12 cellular contexts compared by ENCODE assay signal in genomic region chr17:73142763-73143395, GRCh38. TPM values are rescaled to one million over a fixed set of nuclear protein-coding genes. Genes with fewer than 3 reads are reported as not detected.
DNase-seq lines count a peak whose midpoint lies in the region; ATAC-seq lines count a peak whose summit lies in the region.
"Had no signal": no experiment of that assay in that cellular context is flagged by ENCODE, and none has a peak within 500 bp of the region (broad histone marks: within the 10 kb centered on the region; RNA-seq: fewer than 3 reads in every experiment).

No MANE protein-coding gene starts in this region.

- H3K9me3 Mint-ChIP-seq in CD4-positive, CD25-positive, alpha-beta regulatory T cell = peaks cover 0 to 22% (median 6%) of the 10 kb centered on the region in 7 donors

- no peaks in the 10 kb centered on the region for H3K36me3 Mint-ChIP-seq in CD4-positive, CD25-positive, alpha-beta regulatory T cell
- H3K36me3 Mint-ChIP-seq: memory B cell had no signal

- no peaks in the 10 kb centered on the region for H3K36me3 ChIP-seq in CD4-positive, CD25-positive, alpha-beta regulatory T cell (ENCODE audit: control insufficient read depth, insufficient read depth, low read length)
- H3K36me3 ChIP-seq: Peyer's patch, suprapubic skin had no signal

- in situ Hi-C loops in KBM-7 (cut with MboI; ENCODE audit: low pct_unique_long_range_greater_than_20kb, low sequenced_read_pairs) = no loop called here

- peaks cover 7% of the 10 kb centered on the region for H3K4me1 ChIP-seq in CD4-positive, CD25-positive, alpha-beta regulatory T cell (ENCODE audit: control insufficient read depth, insufficient read depth, low read length, poor library complexity, severe bottlenecking)
- H3K4me1 ChIP-seq in right cardiac atrium (ENCODE audit: control insufficient read depth, insufficient read depth, low read length) = no peaks in the 10 kb centered on the region
- H3K4me1 ChIP-seq: Peyer's patch, suprapubic skin had no signal

- H3K9me3 ChIP-seq in CD4-positive, CD25-positive, alpha-beta regulatory T cell (ENCODE audit: control insufficient read depth in 2 of 2, low read length in 2 of 2) = peaks cover 10 to 14% of the 10 kb centered on the region in 2 experiments
- no peaks in the 10 kb centered on the region for H3K9me3 ChIP-seq in right cardiac atrium (ENCODE audit: control insufficient read depth, low read length)
- H3K9me3 ChIP-seq: Peyer's patch, suprapubic skin had no signal

- ATAC-seq in CD4-positive, CD25-positive, alpha-beta regulatory T cell (ENCODE audit: low read depth in 2 of 2) = peak; percentile 34 to 35
- peak; percentile 59 to 74 for ATAC-seq in right cardiac atrium
- no peak for ATAC-seq in GM21526 (IDR thresholded peaks at IDR 0.05; ENCODE audit: low FRiP score, unreplicated experiment)
- no peak for ATAC-seq in HG03460 (IDR thresholded peaks at IDR 0.05; ENCODE audit: unreplicated experiment)
- ATAC-seq in HG02852 (IDR thresholded peaks at IDR 0.05; ENCODE audit: unreplicated experiment) = no peak

- H3K4me1 Mint-ChIP-seq in CD4-positive, CD25-positive, alpha-beta regulatory T cell = peaks cover 0 to 11% (median 10%) of the 10 kb centered on the region in 4 donors
- H3K4me1 Mint-ChIP-seq: memory B cell had no signal

- intact Hi-C loops in right cardiac atrium (cut with DNase I) = no loop called here

- H3K27ac Mint-ChIP-seq in CD4-positive, CD25-positive, alpha-beta regulatory T cell = peak overlapping the region in 2 of 3 donors; percentile 20 to 39
- H3K27ac Mint-ChIP-seq: memory B cell had no signal

- 61% methylated on average over 7 of the region's 7 CpGs for WGBS in right cardiac atrium

- H3K4me3 Mint-ChIP-seq in CD4-positive, CD25-positive, alpha-beta regulatory T cell = no peak overlapping the region
- H3K4me3 Mint-ChIP-seq: memory B cell had no signal

- no peak overlapping the region for H3K27ac ChIP-seq in CD4-positive, CD25-positive, alpha-beta regulatory T cell (ENCODE audit: insufficient read depth, low read length, poor library complexity, severe bottlenecking)
- no peak overlapping the region for H3K27ac ChIP-seq in right cardiac atrium (ENCODE audit: low read length)
- H3K27ac ChIP-seq: Peyer's patch, suprapubic skin had no signal

- no peak overlapping the region for H3K4me3 ChIP-seq in CD4-positive, CD25-positive, alpha-beta regulatory T cell (ENCODE audit: low read depth, low read length)
- H3K4me3 ChIP-seq in right cardiac atrium (ENCODE audit: low read length) = no peak overlapping the region
- H3K4me3 ChIP-seq: Peyer's patch, smooth muscle cell, suprapubic skin had no signal

- H3K27me3 Mint-ChIP-seq in CD4-positive, CD25-positive, alpha-beta regulatory T cell = peaks cover 25% of the 10 kb centered on the region

- H3K27me3 ChIP-seq in CD4-positive, CD25-positive, alpha-beta regulatory T cell (ENCODE audit: control insufficient read depth, insufficient read depth, low read length) = peaks cover 1% of the 10 kb centered on the region
- no peaks in the 10 kb centered on the region for H3K27me3 ChIP-seq in right cardiac atrium (ENCODE audit: control insufficient read depth, insufficient read depth)

- peak in 1 of 3 donors; percentile 39 for DNase-seq in CD4-positive, CD25-positive, alpha-beta regulatory T cell
- DNase-seq in KBM-7 (peak; percentile 88), UCSD-AML1 (lab: John Stamatoyannopoulos, UW; ENCODE audit: unreplicated experiment) (peak; percentile 40), right cardiac atrium (no peak), NCI-H510A treated with DMSO at 0.1 percent for 48 hours (lab: John Stamatoyannopoulos, UW) (no peak)
- DNase-seq: Peyer's patch had no signal

RNA-seq across cellular contexts. Expression of gene SSTR2, which starts 21.9 kb away (rescaled TPM):
- 0.05 TPM for total RNA-seq in CD4-positive, CD25-positive, alpha-beta regulatory T cell
- under 1 TPM in 1 of 4 donors, not detected in 3; 0.05 TPM for polyA plus RNA-seq in CD4-positive, CD25-positive, alpha-beta regulatory T cell
- under 1 TPM; 0.06 to 0.75 (median 0.30) TPM for total RNA-seq in right cardiac atrium
- 0.29 TPM for polyA plus RNA-seq in right cardiac atrium
- polyA plus RNA-seq: smooth muscle cell had no signal

RNA-seq across cellular contexts. Expression of gene COG1, which starts 50.0 kb away (rescaled TPM):
- total RNA-seq in CD4-positive, CD25-positive, alpha-beta regulatory T cell = 61.0 TPM
- 10 to 100 TPM; 18.9 to 31.7 (median 21.2) TPM for polyA plus RNA-seq in CD4-positive, CD25-positive, alpha-beta regulatory T cell
- total RNA-seq in right cardiac atrium = 10 to 100 TPM; 38.5 to 51.4 (median 43.2) TPM
- polyA plus RNA-seq in right cardiac atrium = 43.2 TPM

RNA-seq across cellular contexts. Expression of gene SLC39A11, which starts 50.4 kb away (rescaled TPM):
- total RNA-seq in CD4-positive, CD25-positive, alpha-beta regulatory T cell = 32.2 TPM
- 10 to 100 TPM in 3 of 4 donors, 1 to 10 TPM in 1; 9.3 to 17.0 (median 11.4) TPM for polyA plus RNA-seq in CD4-positive, CD25-positive, alpha-beta regulatory T cell
- 10 to 100 TPM in 1 of 4 donors, 1 to 10 TPM in 3; 9.8 to 12.6 (median 9.9) TPM for total RNA-seq in right cardiac atrium
- polyA plus RNA-seq in right cardiac atrium = 3.2 TPM

Comparison
In these comparisons a context has a peak if more than half of its experiments do, and no peak if none do; other contexts are left out.
1. ATAC-seq: peak in CD4-positive, CD25-positive, alpha-beta regulatory T cell (2 of 2) and right cardiac atrium (2 of 2); none in GM21526 (single experiment), HG03460 (single experiment) and HG02852 (single experiment).
2. DNase-seq: peak in KBM-7 (single experiment) and UCSD-AML1 (single experiment); none in right cardiac atrium (0 of 3) and NCI-H510A treated with DMSO at 0.1 percent for 48 hours (single experiment).